ENCODE assay signal across 28 cellular contexts in genomic region chr10:69794673-69795072, GRCh38. TPM values are rescaled to one million over a fixed set of nuclear protein-coding genes. Genes with fewer than 3 reads are reported as not detected.
"Had no signal": no experiment of that assay in that cellular context is flagged by ENCODE, and none has a peak within 500 bp of the region (broad histone marks: within the 10 kb centered on the region; RNA-seq: fewer than 3 reads in every experiment).

No MANE protein-coding gene starts in this region.

- H3K4me2 ChIP-seq: smooth muscle cell had no signal

- DNase-seq: naive thymus-derived CD8-positive, alpha-beta T cell; nephron progenitor cell; nucleus accumbens; pancreas; psoas muscle; right cardiac atrium; spleen; stimulated activated CD4-positive, alpha-beta T cell treated with anti-CD3 and anti-CD28 coated beads, Interleukin-12 subunit alpha, Interleukin-12 subunit beta, amount 100 ng/mL, for 4 hours; stimulated activated CD4-positive, alpha-beta T cell treated with anti-CD3 and anti-CD28 coated beads, Interleukin-1b, Interleukin-23, amount 100 ng/mL, for 48 hours; stimulated activated CD4-positive, alpha-beta T cell treated with anti-CD3 and anti-CD28 coated beads, Interleukin-4, amount 100 ng/mL, for 1 hour; stimulated activated CD4-positive, alpha-beta T cell treated with anti-CD3 and anti-CD28 coated beads, Interleukin-4, amount 100 ng/mL, for 4 hours; stimulated activated CD8-positive, alpha-beta memory T cell treated with anti-CD3 and anti-CD28 coated beads, Interleukin-4, amount 100 ng/mL, for 48 hours; stimulated activated naive CD4-positive, alpha-beta T cell; stimulated activated naive CD8-positive, alpha-beta T cell treated with anti-CD3 and anti-CD28 coated beads, Interleukin-15, amount 100 ng/mL, for 72 hours; stimulated activated naive CD8-positive, alpha-beta T cell treated with anti-CD3 and anti-CD28 coated beads, Interleukin-15, Interleukin-2, amounts not matched to agents 100 U/mL and 50 U/mL, for 24 hours; substantia nigra; testis; tibial artery; transverse colon; upper lobe of right lung; uterus had no signal

- H3K4me1 ChIP-seq: pancreas, psoas muscle, spleen, suprapubic skin, testis, transverse colon, upper lobe of right lung, uterus had no signal

- H3K36me3 ChIP-seq: neutrophil, pancreas, spleen, suprapubic skin, tibial artery, transverse colon, upper lobe of right lung, uterus had no signal

- H3K9me3 ChIP-seq: neutrophil, pancreas, suprapubic skin, testis, transverse colon, upper lobe of right lung, uterus had no signal

- H3K27ac ChIP-seq: neutrophil, pancreas, psoas muscle, skin epidermis, spleen, suprapubic skin, testis, tibial artery, transverse colon, upper lobe of right lung, uterus had no signal

- H3K27me3 ChIP-seq: pancreas, suprapubic skin, testis, tibial artery, transverse colon, upper lobe of right lung, uterus had no signal

- ATAC-seq: naive thymus-derived CD8-positive, alpha-beta T cell; natural killer cell treated with Interleukin-12 subunit alpha and Interleukin-12 subunit beta and Interleukin-15 and Interleukin-18, amount 100 ng/mL, for 72 hours; pancreas; psoas muscle; right cardiac atrium; sciatic nerve; stimulated activated memory B cell treated with anti-CD40 and anti-IgM and Interleukin-4, amounts not matched to agents 10 μg/mL and 1 μg/mL and 100 μg/mL, for 72 hours; stimulated activated naive CD8-positive, alpha-beta T cell treated with anti-CD3 and anti-CD28 coated beads, Interleukin-15, amount 100 ng/mL, for 72 hours; stimulated activated naive CD8-positive, alpha-beta T cell treated with anti-CD3 and anti-CD28 coated beads, Interleukin-15, Interleukin-2, amounts not matched to agents 100 U/mL and 50 U/mL, for 24 hours; upper lobe of right lung had no signal

- FAIRE-seq: pancreas had no signal

- H3K4me3 ChIP-seq: pancreas, psoas muscle, skin epidermis, smooth muscle cell, spleen, suprapubic skin, testis, tibial artery, transverse colon, upper lobe of right lung, uterus had no signal

RNA-seq across cellular contexts. Expression of gene COL13A1, which starts 7.0 kb away (rescaled TPM):
- total RNA-seq: naive thymus-derived CD8-positive, alpha-beta T cell; natural killer cell treated with Interleukin-12 subunit alpha and Interleukin-12 subunit beta and Interleukin-15 and Interleukin-18, amount 100 ng/mL, for 72 hours had no signal
- polyA plus RNA-seq: naive thymus-derived CD8-positive, alpha-beta T cell had no signal
